ENCODE assay signal across 29 cellular contexts in the genomic region with DNA sequence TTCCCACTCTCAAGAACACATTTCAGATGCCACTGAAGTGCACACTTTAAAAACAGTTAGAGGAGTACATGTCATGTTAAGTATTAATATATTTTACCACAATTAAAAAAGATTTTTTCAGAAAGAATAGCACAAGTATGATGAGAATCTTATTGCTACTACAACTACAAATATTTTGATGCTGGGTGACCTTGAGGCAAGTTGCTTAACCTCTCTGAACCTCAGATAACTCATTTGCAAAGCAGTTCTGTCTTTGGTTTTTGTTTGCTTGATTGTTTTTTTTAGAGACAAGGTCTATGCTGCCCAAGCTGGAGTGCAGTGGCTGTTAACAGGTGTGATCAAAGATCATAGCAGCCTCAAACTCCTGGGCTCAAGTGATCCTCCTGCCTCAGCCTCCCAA.
"Had no signal": no experiment of that assay in that cellular context is flagged by ENCODE, and none has a peak within 500 bp of the region (broad histone marks: within the 10 kb centered on the region; RNA-seq: fewer than 3 reads in every experiment).

No MANE protein-coding gene starts in this region.

- H3K4me1 ChIP-seq: stomach, suprapubic skin, testis, thyroid gland, tibial nerve, transverse colon, upper lobe of left lung, upper lobe of right lung, uterus, vagina had no signal

- H3K27ac Mint-ChIP-seq: stimulated activated effector memory CD8-positive, alpha-beta T cell treated with anti-CD3 and anti-CD28 coated beads, Interleukin-12 subunit alpha, Interleukin-12 subunit beta, amount 100 ng/mL, for 72 hours; stimulated activated memory B cell treated with anti-CD40 and anti-IgM and Interleukin-4, amounts not matched to agents 10 μg/mL and 1 μg/mL and 100 μg/mL, for 72 hours; stimulated activated naive B cell treated with anti-CD40 and anti-IgM and Interleukin-4, amounts not matched to agents 10 μg/mL and 1 μg/mL and 100 μg/mL, for 72 hours; stimulated activated naive CD8-positive, alpha-beta T cell treated with anti-CD3 and anti-CD28 coated beads, Interleukin-15, amount 100 ng/mL, for 72 hours; stimulated activated naive CD8-positive, alpha-beta T cell treated with anti-CD3 and anti-CD28 coated beads, Interleukin-15, Interleukin-2, amounts not matched to agents 100 ng/mL and 50 ng/mL, for 24 hours; type B pancreatic cell had no signal

- H3K9me3 Mint-ChIP-seq: stimulated activated effector memory CD8-positive, alpha-beta T cell treated with anti-CD3 and anti-CD28 coated beads, Interleukin-12 subunit alpha, Interleukin-12 subunit beta, amount 100 ng/mL, for 72 hours; stimulated activated memory B cell treated with anti-CD40 and anti-IgM and Interleukin-4, amounts not matched to agents 10 μg/mL and 1 μg/mL and 100 μg/mL, for 72 hours; stimulated activated naive B cell treated with anti-CD40 and anti-IgM and Interleukin-4, amounts not matched to agents 10 μg/mL and 1 μg/mL and 100 μg/mL, for 72 hours; stimulated activated naive CD8-positive, alpha-beta T cell treated with anti-CD3 and anti-CD28 coated beads, Interleukin-15, amount 100 ng/mL, for 72 hours; stimulated activated naive CD8-positive, alpha-beta T cell treated with anti-CD3 and anti-CD28 coated beads, Interleukin-15, Interleukin-2, amounts not matched to agents 100 ng/mL and 50 ng/mL, for 24 hours; type B pancreatic cell had no signal

- H3K27ac ChIP-seq: stomach, suprapubic skin, testis, thoracic aorta, thyroid gland, tibial artery, tibial nerve, transverse colon, upper lobe of left lung, upper lobe of right lung, uterus, vagina had no signal

- H3K36me3 Mint-ChIP-seq: stimulated activated effector memory CD8-positive, alpha-beta T cell treated with anti-CD3 and anti-CD28 coated beads, Interleukin-12 subunit alpha, Interleukin-12 subunit beta, amount 100 ng/mL, for 72 hours; stimulated activated memory B cell treated with anti-CD40 and anti-IgM and Interleukin-4, amounts not matched to agents 10 μg/mL and 1 μg/mL and 100 μg/mL, for 72 hours; stimulated activated naive B cell treated with anti-CD40 and anti-IgM and Interleukin-4, amounts not matched to agents 10 μg/mL and 1 μg/mL and 100 μg/mL, for 72 hours; type B pancreatic cell had no signal

- H3K9me3 ChIP-seq: stomach, suprapubic skin, testis, thoracic aorta, thyroid gland, tibial artery, tibial nerve, transverse colon, upper lobe of left lung, upper lobe of right lung, uterus, vagina had no signal

- FAIRE-seq: urothelium cell line had no signal

- H3K4me3 Mint-ChIP-seq: stimulated activated effector memory CD8-positive, alpha-beta T cell treated with anti-CD3 and anti-CD28 coated beads, Interleukin-12 subunit alpha, Interleukin-12 subunit beta, amount 100 ng/mL, for 72 hours; stimulated activated memory B cell treated with anti-CD40 and anti-IgM and Interleukin-4, amounts not matched to agents 10 μg/mL and 1 μg/mL and 100 μg/mL, for 72 hours; stimulated activated naive B cell treated with anti-CD40 and anti-IgM and Interleukin-4, amounts not matched to agents 10 μg/mL and 1 μg/mL and 100 μg/mL, for 72 hours; stimulated activated naive CD8-positive, alpha-beta T cell treated with anti-CD3 and anti-CD28 coated beads, Interleukin-15, amount 100 ng/mL, for 72 hours; stimulated activated naive CD8-positive, alpha-beta T cell treated with anti-CD3 and anti-CD28 coated beads, Interleukin-15, Interleukin-2, amounts not matched to agents 100 ng/mL and 50 ng/mL, for 24 hours; type B pancreatic cell had no signal

- H3K4me1 Mint-ChIP-seq: stimulated activated effector memory CD8-positive, alpha-beta T cell treated with anti-CD3 and anti-CD28 coated beads, Interleukin-12 subunit alpha, Interleukin-12 subunit beta, amount 100 ng/mL, for 72 hours; stimulated activated memory B cell treated with anti-CD40 and anti-IgM and Interleukin-4, amounts not matched to agents 10 μg/mL and 1 μg/mL and 100 μg/mL, for 72 hours; stimulated activated naive B cell treated with anti-CD40 and anti-IgM and Interleukin-4, amounts not matched to agents 10 μg/mL and 1 μg/mL and 100 μg/mL, for 72 hours; stimulated activated naive CD8-positive, alpha-beta T cell treated with anti-CD3 and anti-CD28 coated beads, Interleukin-15, amount 100 ng/mL, for 72 hours had no signal

- H3K36me3 ChIP-seq: stomach, suprapubic skin, thoracic aorta, thyroid gland, tibial artery, tibial nerve, transverse colon, upper lobe of left lung, upper lobe of right lung, uterus, vagina had no signal

- DNase-seq: stimulated activated CD4-positive, alpha-beta T cell treated with anti-CD3 and anti-CD28 coated beads, Interleukin-2, amount 100 ng/mL, for 48 hours; stimulated activated CD4-positive, alpha-beta T cell treated with anti-CD3 and anti-CD28 coated beads, Interleukin-4, amount 100 ng/mL, for 1 hour; stimulated activated CD4-positive, alpha-beta T cell treated with anti-CD3 and anti-CD28 coated beads, Interleukin-4, amount 100 ng/mL, for 24 hours; stimulated activated CD4-positive, alpha-beta T cell treated with anti-CD3 and anti-CD28 coated beads, Interleukin-4, amount 100 ng/mL, for 4 hours; stimulated activated CD8-positive, alpha-beta memory T cell treated with anti-CD3 and anti-CD28 coated beads, Interleukin-4, amount 100 ng/mL, for 48 hours; stimulated activated naive B cell treated with anti-CD40 and anti-IgM and Interleukin-4, amounts not matched to agents 10 μg/mL and 1 μg/mL and 100 μg/mL, for 72 hours; stimulated activated naive CD4-positive, alpha-beta T cell; stimulated activated naive CD4-positive, alpha-beta T cell treated with Interleukin-2 at 50 U/mL for 16 hours; stimulated activated naive CD8-positive, alpha-beta T cell treated with anti-CD3 and anti-CD28 coated beads, Interleukin-15, amount 100 ng/mL, for 72 hours; stimulated activated naive CD8-positive, alpha-beta T cell treated with anti-CD3 and anti-CD28 coated beads, Interleukin-15, Interleukin-2, amounts not matched to agents 100 U/mL and 50 U/mL, for 24 hours; stomach; substantia nigra; testis; thyroid gland; tibial artery; transverse colon; trophoblast cell; upper lobe of left lung; upper lobe of right lung; uterus had no signal

- H3K27me3 ChIP-seq: testis, thyroid gland, tibial artery, upper lobe of left lung, uterus, vagina had no signal

- ATAC-seq: stimulated activated effector memory CD8-positive, alpha-beta T cell treated with anti-CD3 and anti-CD28 coated beads, Interleukin-12 subunit alpha, Interleukin-12 subunit beta, amount 100 ng/mL, for 72 hours; stimulated activated memory B cell treated with anti-CD40 and anti-IgM and Interleukin-4, amounts not matched to agents 10 μg/mL and 1 μg/mL and 100 μg/mL, for 72 hours; stimulated activated naive B cell treated with anti-CD40 and anti-IgM and Interleukin-4, amounts not matched to agents 10 μg/mL and 1 μg/mL and 100 μg/mL, for 72 hours; stimulated activated naive CD8-positive, alpha-beta T cell treated with anti-CD3 and anti-CD28 coated beads, Interleukin-15, amount 100 ng/mL, for 72 hours; stimulated activated naive CD8-positive, alpha-beta T cell treated with anti-CD3 and anti-CD28 coated beads, Interleukin-15, Interleukin-2, amounts not matched to agents 100 U/mL and 50 U/mL, for 24 hours; upper lobe of right lung had no signal

- H3K4me3 ChIP-seq: stomach, suprapubic skin, testis, thoracic aorta, thyroid gland, tibial artery, tibial nerve, transverse colon, upper lobe of left lung, upper lobe of right lung, uterus, vagina had no signal

- H3K27me3 Mint-ChIP-seq: stimulated activated memory B cell treated with anti-CD40 and anti-IgM and Interleukin-4, amounts not matched to agents 10 μg/mL and 1 μg/mL and 100 μg/mL, for 72 hours; stimulated activated naive B cell treated with anti-CD40 and anti-IgM and Interleukin-4, amounts not matched to agents 10 μg/mL and 1 μg/mL and 100 μg/mL, for 72 hours had no signal
